In genomic region chr20:19802099-19802491, GRCh38 we compare ENCODE assay signal across 15 cellular contexts. TPM values are rescaled to one million over a fixed set of nuclear protein-coding genes. Genes with fewer than 3 reads are reported as not detected.
DNase-seq lines count a peak whose midpoint lies in the region; ATAC-seq, FAIRE-seq and TF ChIP-seq lines count a peak whose summit lies in the region.
"Had no signal": no experiment of that assay in that cellular context is flagged by ENCODE, and none has a peak within 500 bp of the region (broad histone marks: within the 10 kb centered on the region; RNA-seq: fewer than 3 reads in every experiment).

No MANE protein-coding gene starts in this region.

- H3K56ac ChIP-seq in IMR-90 (ENCODE audit: extremely low read depth, insufficient read depth, low read length), result no peak overlapping the region

- peaks cover 16% of the 10 kb centered on the region for H3K9me1 ChIP-seq in IMR-90 (ENCODE audit: insufficient read depth, low read length)

- H4K20me1 ChIP-seq in IMR-90 (ENCODE audit: insufficient read depth, low read length), result no peaks in the 10 kb centered on the region
- H4K20me1 ChIP-seq in hepatocyte (ENCODE audit: insufficient read depth, poor library complexity, severe bottlenecking), result no peaks in the 10 kb centered on the region
- H4K20me1 ChIP-seq: BLaER1 treated with 17β-estradiol and CSF1 and Interleukin-3, amounts not matched to agents 10 nM and 100 nM had no signal

- H3K9ac ChIP-seq in IMR-90 (ENCODE audit: low read depth, low read length), result no peak overlapping the region
- H3K9ac ChIP-seq: BLaER1 treated with 17β-estradiol and CSF1 and Interleukin-3, amounts not matched to agents 10 nM and 100 nM; KMS-11 had no signal

- no peaks in the 10 kb centered on the region for H3K9me2 ChIP-seq in hepatocyte (replicated peaks; ENCODE audit: insufficient read depth)

- peak overlapping the region; percentile 35; the same call in 1 of the 2 replicates for H3K4ac ChIP-seq in IMR-90 (ENCODE audit: low read depth, low read length)

- no peak for ATAC-seq in IMR-90 (ENCODE audit: low read depth)
- ATAC-seq in RWPE2 (ENCODE audit: low read depth), result no peak; the same call in 2 of the 3 replicates
- ATAC-seq: CD8-positive, alpha-beta T cell had no signal

- no peak overlapping the region for H3K27ac Mint-ChIP-seq in chondrocyte (ENCODE audit: unreplicated experiment)
- H3K27ac Mint-ChIP-seq: CD8-positive, alpha-beta T cell had no signal

- no TSS peak for BruUV-seq in IMR-90 (replicated peaks; lab: Mats Ljungman, UMichigan)

- in situ Hi-C loops in IMR-90 (cut with MboI; ENCODE audit: low sequenced_read_pairs), result no loop called here

- peaks cover 2% of the 10 kb centered on the region for H3K79me2 ChIP-seq in hepatocyte

- peaks cover 23% of the 10 kb centered on the region for H3K36me3 Mint-ChIP-seq in chondrocyte (ENCODE audit: low read depth)
- H3K36me3 Mint-ChIP-seq: CD8-positive, alpha-beta T cell had no signal

- TF ChIP-seq POLR2A in IMR-90 (IDR thresholded peaks at IDR 0.05; ENCODE audit: low read depth, low read length), result no peak
- TF ChIP-seq POLR2A in sigmoid colon (IDR thresholded peaks at IDR 0.05), result no peak

- H2BK20ac ChIP-seq in IMR-90 (ENCODE audit: low read depth, low read length), result no peak overlapping the region

- no peak overlapping the region for H2BK5ac ChIP-seq in IMR-90 (ENCODE audit: low read depth, low read length, poor library complexity, severe bottlenecking)

- no peak for FAIRE-seq in HTR-8/SVneo (lab: Jason Lieb, UNC)
- FAIRE-seq: GM12891, GM18507 had no signal

- intact Hi-C loops in IMR-90 (cut with micrococcal nuclease), result no loop called here
- intact Hi-C loops in sigmoid colon (cut with DNase I), result no loop called here

- no peak overlapping the region for H2AFZ ChIP-seq in IMR-90 (replicated peaks; ENCODE audit: low read length, poor library complexity)
- H2AFZ ChIP-seq in hepatocyte, result no peak overlapping the region

- DNase-seq in IMR-90 (no peak), RWPE2 (ENCODE audit: low spot score) (no peak), hepatocyte (ENCODE audit: low spot score) (no peak), sigmoid colon (peak; percentile 54), HTR-8/SVneo (ENCODE audit: insufficient read length, low spot score) (no peak), chondrocyte (ENCODE audit: low spot score) (no peak), GM10266 (ENCODE audit: extremely low spot score) (no peak)
- DNase-seq: CD8-positive, alpha-beta T cell; NCI-H1417 treated with DMSO at 0.1 percent for 48 hours; NCI-H187 treated with DMSO at 0.1 percent for 48 hours had no signal

- no peak for TF ChIP-seq CTCF in IMR-90 (conservative IDR thresholded peaks at IDR 0.05; ENCODE audit: low read depth, low read length)
- TF ChIP-seq CTCF in RWPE2 (IDR thresholded peaks at IDR 0.05; ENCODE audit: poor library complexity, severe bottlenecking), result no peak
- TF ChIP-seq CTCF in hepatocyte (IDR thresholded peaks at IDR 0.05; ENCODE audit: poor library complexity), result no peak
- no peak for TF ChIP-seq CTCF in sigmoid colon (IDR thresholded peaks at IDR 0.05)
- TF ChIP-seq CTCF in chondrocyte (IDR thresholded peaks at IDR 0.05), result no peak
- TF ChIP-seq CTCF in GM10266 (IDR thresholded peaks at IDR 0.05; ENCODE audit: control insufficient read depth, insufficient read depth, low read depth, missing control alignments), result no peak

- no peak overlapping the region for H3K4me2 ChIP-seq in IMR-90 (ENCODE audit: low read depth, low read length)
- H3K4me2 ChIP-seq in hepatocyte, result no peak overlapping the region
- H3K4me2 ChIP-seq: KMS-11 had no signal

- H3K9me3 ChIP-seq in IMR-90 (ENCODE audit: control insufficient read depth, insufficient read depth, low read length) (no peaks in the 10 kb centered on the region), RWPE2 (ENCODE audit: severe bottlenecking) (no peaks in the 10 kb centered on the region), hepatocyte (ENCODE audit: low read depth) (no peaks in the 10 kb centered on the region), sigmoid colon (no peaks in the 10 kb centered on the region)
- H3K9me3 ChIP-seq: SJSA1 had no signal

- WGBS in IMR-90 (ENCODE audit: extremely low coverage in 2 of 2, insufficient read length in 1 of 2), 2 experiments, result no CpG with 5 or more reads among the region's 6 CpGs
- 97% methylated on average over 6 of the region's 6 CpGs for WGBS in hepatocyte (ENCODE audit: low lambda C conversion rate, missing lambda C conversion rate)
- 96% methylated on average over 6 of the region's 6 CpGs for WGBS in sigmoid colon, 2 donors

- no peaks in the 10 kb centered on the region for H3K27me3 Mint-ChIP-seq in chondrocyte (ENCODE audit: low read depth)

- H4K8ac ChIP-seq in IMR-90 (ENCODE audit: low read depth in 2 of 2, low read length in 2 of 2), result no peak overlapping the region; a peak in 1 of 4 replicates

- no peak overlapping the region for H3K4me3 ChIP-seq in IMR-90 (ENCODE audit: insufficient read depth, low read depth, low read length)
- no peak overlapping the region for H3K4me3 ChIP-seq in RWPE2 (ENCODE audit: severe bottlenecking)
- H3K4me3 ChIP-seq in hepatocyte, result no peak overlapping the region
- no peak overlapping the region for H3K4me3 ChIP-seq in sigmoid colon
- H3K4me3 ChIP-seq: BLaER1 treated with 17β-estradiol and CSF1 and Interleukin-3, amounts not matched to agents 10 nM and 100 nM; SJSA1 had no signal

- dilution Hi-C loops in IMR-90 (cut with HindIII; ENCODE audit: low sequenced_read_pairs, unreplicated experiment), result no loop called here

- peak overlapping the region; percentile 35 for H2AK5ac ChIP-seq in IMR-90 (ENCODE audit: low read depth, low read length)

- H3K4me1 ChIP-seq in IMR-90 (ENCODE audit: control insufficient read depth, insufficient read depth, low read length) (peaks cover 10% of the 10 kb centered on the region), RWPE2 (ENCODE audit: insufficient read depth, poor library complexity, severe bottlenecking) (peaks cover 13% of the 10 kb centered on the region), hepatocyte (ENCODE audit: insufficient read depth) (no peaks in the 10 kb centered on the region), sigmoid colon (peaks cover 0 to 10% (median 7%) of the 10 kb centered on the region in 4 donors)
- H3K4me1 ChIP-seq: SJSA1 had no signal

- no peak overlapping the region for H4K5ac ChIP-seq in IMR-90 (ENCODE audit: low read depth, low read length)

- peaks cover 30% of the 10 kb centered on the region for H3K36me3 ChIP-seq in IMR-90 (ENCODE audit: control insufficient read depth, insufficient read depth, low read length)
- no peaks in the 10 kb centered on the region for H3K36me3 ChIP-seq in RWPE2 (ENCODE audit: low read depth)
- no peaks in the 10 kb centered on the region for H3K36me3 ChIP-seq in hepatocyte (replicated peaks; ENCODE audit: insufficient read depth, low read depth)
- H3K36me3 ChIP-seq in sigmoid colon, result peaks cover 0 to 39% (median 0%) of the 10 kb centered on the region in 4 donors
- H3K36me3 ChIP-seq: SJSA1 had no signal

- no peak overlapping the region for H2BK120ac ChIP-seq in IMR-90 (ENCODE audit: low read depth, low read length)

- H3K4me3 Mint-ChIP-seq in chondrocyte (ENCODE audit: unreplicated experiment), result no peak overlapping the region
- H3K4me3 Mint-ChIP-seq: CD8-positive, alpha-beta T cell had no signal

- no peak overlapping the region for H3K14ac ChIP-seq in IMR-90 (replicated peaks; ENCODE audit: low read depth, low read length)

- POLR2A ChIA-PET in IMR-90 (lab: Charles Lee; ENCODE audit: unreplicated experiment), result no interaction called here

- TF ChIP-seq EP300 in sigmoid colon (IDR thresholded peaks at IDR 0.05), result no peak

- CTCF ChIA-PET in IMR-90 (lab: Yijun Ruan, JAX), result no interaction called here

- H3K4me1 Mint-ChIP-seq in chondrocyte (ENCODE audit: low read depth), result peaks cover 9% of the 10 kb centered on the region

- no peak for TF ChIP-seq RAD21 in IMR-90 (IDR thresholded peaks at IDR 0.05; ENCODE audit: low read length)

- peak overlapping the region; percentile 16; the same call in 1 of the 2 replicates for H3K18ac ChIP-seq in IMR-90 (ENCODE audit: low read depth, low read length)

- H3K23ac ChIP-seq in IMR-90 (ENCODE audit: low read depth, low read length), result no peak overlapping the region

- H3K27ac ChIP-seq in IMR-90 (ENCODE audit: insufficient read depth, low read length) (no peak overlapping the region), RWPE2 (ENCODE audit: poor library complexity, severe bottlenecking) (peak overlapping the region; percentile 52), hepatocyte (peak overlapping the region; percentile 65), sigmoid colon (no peak overlapping the region)
- H3K27ac ChIP-seq: BLaER1 treated with 17β-estradiol and CSF1 and Interleukin-3, amounts not matched to agents 10 nM and 100 nM; KMS-11; SJSA1 had no signal

- H3K27me3 ChIP-seq in IMR-90 (ENCODE audit: control insufficient read depth, insufficient read depth, low read length), result no peaks in the 10 kb centered on the region
- no peaks in the 10 kb centered on the region for H3K27me3 ChIP-seq in RWPE2 (ENCODE audit: insufficient read depth, poor library complexity, severe bottlenecking)
- H3K27me3 ChIP-seq in hepatocyte, result no peaks in the 10 kb centered on the region
- H3K27me3 ChIP-seq in sigmoid colon, result no peaks in the 10 kb centered on the region
- H3K27me3 ChIP-seq: BLaER1 treated with 17β-estradiol and CSF1 and Interleukin-3, amounts not matched to agents 10 nM and 100 nM; SJSA1 had no signal

- no peak overlapping the region for H2AK9ac ChIP-seq in IMR-90 (replicated peaks; ENCODE audit: low read depth, low read length, poor library complexity)

- no peak overlapping the region for H2BK15ac ChIP-seq in IMR-90 (ENCODE audit: low read depth, low read length)

- H3K9me3 Mint-ChIP-seq in chondrocyte (ENCODE audit: low read depth), result no peaks in the 10 kb centered on the region
- H3K9me3 Mint-ChIP-seq: CD8-positive, alpha-beta T cell had no signal

- H3K79me1 ChIP-seq in IMR-90 (ENCODE audit: low read depth in 1 of 2, low read length in 2 of 2), result peaks cover 9 to 27% of the 10 kb centered on the region in 2 experiments; a peak in 3 of 4 replicates

- no peak overlapping the region for H4K91ac ChIP-seq in IMR-90 (ENCODE audit: insufficient read depth, low read depth, low read length)

TF ChIP-seq in IMR-90, 13 proteins besides CTCF, POLR2A, EP300 and RAD21 (continues in another document):
- no peak for TF ChIP-seq USF2 (IDR thresholded peaks at IDR 0.05; ENCODE audit: low read depth, low read length)

RNA-seq across cellular contexts. Expression of gene RIN2, which starts 44.0 kb away (rescaled TPM):
- total RNA-seq in IMR-90 (2012; rRNA removed) (61.4 and 72.2 TPM in 2 replicates), hepatocyte (33.4 and 39.0 TPM in 2 replicates), sigmoid colon (10 to 100 TPM; 54.2 to 73.7 (median 57.8) TPM), chondrocyte (24.4 to 45.7 TPM (median 27.8 TPM) in 3 replicates)
- polyA plus RNA-seq in IMR-90 (2012; rRNA removed) (16.1 and 16.8 TPM in 2 replicates), hepatocyte (22.3 and 24.5 TPM in 2 replicates), sigmoid colon (10 to 100 TPM; 13.4 to 21.0 (median 16.7) TPM)
- 7.9 and 9.9 TPM in 2 replicates for polyA plus RNA-seq in IMR-90 (2012; cell fraction: cytosol; rRNA removed)
- polyA plus RNA-seq in IMR-90 (2012; cell fraction: nucleus; rRNA removed; ENCODE audit: low replicate concordance), result 14.3 and 33.4 TPM in 2 replicates
- total RNA-seq: CD8-positive, alpha-beta T cell had no signal

Comparison
In these comparisons a context has a peak if more than half of its experiments do, and no peak if none do; other contexts are left out.
1. H3K27ac ChIP-seq: peak in RWPE2 (single experiment) and hepatocyte (single experiment); none in IMR-90 (single experiment) and sigmoid colon (0 of 4).